ENCODE assay signal across 1 cellular context in genomic region chr19:12890787-12891552, GRCh38.
A peak's percentile ranks its signal among the peaks of the same experiment; 100 is the strongest.
TF ChIP-seq lines count a peak whose summit lies in the region.

Gene GCDH (plus strand): TSS chr19:12891160. CDS start chr19:12891305, 145 bp downstream.

TF ChIP-seq in K562, 482 proteins besides CTCF, POLR2A, EP300 and RAD21 (continued from another document and continues in another):
- TF ChIP-seq JUNB (CRISPR knock-in tag; conservative IDR thresholded peaks at IDR 0.05): no peak
- no peak for TF ChIP-seq ZNF311 (CRISPR knock-in tag; IDR thresholded peaks at IDR 0.05)
- TF ChIP-seq ZNF75A (CRISPR knock-in tag; IDR thresholded peaks at IDR 0.05): no peak
- no peak for TF ChIP-seq SNRNP70 (optimal IDR thresholded peaks at IDR 0.05; ENCODE audit: low read depth, low read length)
- no peak for TF ChIP-seq FUS (optimal IDR thresholded peaks at IDR 0.05; ENCODE audit: low read depth, low read length)
- TF ChIP-seq ZBTB7A (IDR thresholded peaks at IDR 0.05; ENCODE audit: borderline replicate concordance, control insufficient read depth, low read depth, low read length): no peak
- TF ChIP-seq ZHX1 (conservative IDR thresholded peaks at IDR 0.05; ENCODE audit: low read length): no peak
- no peak for TF ChIP-seq TRIM24 (IDR thresholded peaks at IDR 0.05)
- TF ChIP-seq EWSR1 (IDR thresholded peaks at IDR 0.05; ENCODE audit: borderline replicate concordance, low read depth, partially characterized antibody): no peak
- no peak for TF ChIP-seq ETV5 (CRISPR knock-in tag; IDR thresholded peaks at IDR 0.05; ENCODE audit: low read depth)
- no peak for TF ChIP-seq THAP12 (CRISPR knock-in tag; IDR thresholded peaks at IDR 0.05)
- no peak for TF ChIP-seq CUX1 (CRISPR knock-in tag; IDR thresholded peaks at IDR 0.05)
- peak; percentile 79; the same call in 1 of the 2 replicates for TF ChIP-seq EP400 (IDR thresholded peaks at IDR 0.05)
- no peak for TF ChIP-seq RREB1 (CRISPR knock-in tag; IDR thresholded peaks at IDR 0.05)
- no peak for TF ChIP-seq TSHZ1 (CRISPR knock-in tag; IDR thresholded peaks at IDR 0.05)
- TF ChIP-seq SIN3A (IDR thresholded peaks at IDR 0.05; ENCODE audit: borderline replicate concordance in 2 of 2, control insufficient read depth in 1 of 2, low read depth in 2 of 2, low read length in 2 of 2): peak; percentile 92; a peak in 3 of 4 replicates
- TF ChIP-seq ATF3 (IDR thresholded peaks at IDR 0.05): no peak
- peak; percentile 81 for TF ChIP-seq ATF3 (CRISPR knock-in tag; conservative IDR thresholded peaks at IDR 0.05)
- TF ChIP-seq ZNF184 (CRISPR knock-in tag; IDR thresholded peaks at IDR 0.05): no peak
- TF ChIP-seq MAX (CRISPR knock-in tag; IDR thresholded peaks at IDR 0.05): peak; percentile 97
- TF ChIP-seq HINFP (tag; conservative IDR thresholded peaks at IDR 0.05; ENCODE audit: low read depth): peak; percentile 84
- TF ChIP-seq PCBP1 (IDR thresholded peaks at IDR 0.05; ENCODE audit: low read depth, low read length, poor library complexity, severe bottlenecking): peak; percentile 84
- TF ChIP-seq TFE3 (CRISPR knock-in tag; IDR thresholded peaks at IDR 0.05): no peak
- no peak for TF ChIP-seq MCM2 (IDR thresholded peaks at IDR 0.05; ENCODE audit: low read depth)
- TF ChIP-seq FOXM1 (IDR thresholded peaks at IDR 0.05; ENCODE audit: low read depth): peak; percentile 99
- TF ChIP-seq FOXM1 (CRISPR knock-in tag; IDR thresholded peaks at IDR 0.05; ENCODE audit: low read depth): no peak
- TF ChIP-seq NCOR1 (IDR thresholded peaks at IDR 0.05): no peak
